8 cellular contexts compared by ENCODE assay signal in the genomic region with DNA sequence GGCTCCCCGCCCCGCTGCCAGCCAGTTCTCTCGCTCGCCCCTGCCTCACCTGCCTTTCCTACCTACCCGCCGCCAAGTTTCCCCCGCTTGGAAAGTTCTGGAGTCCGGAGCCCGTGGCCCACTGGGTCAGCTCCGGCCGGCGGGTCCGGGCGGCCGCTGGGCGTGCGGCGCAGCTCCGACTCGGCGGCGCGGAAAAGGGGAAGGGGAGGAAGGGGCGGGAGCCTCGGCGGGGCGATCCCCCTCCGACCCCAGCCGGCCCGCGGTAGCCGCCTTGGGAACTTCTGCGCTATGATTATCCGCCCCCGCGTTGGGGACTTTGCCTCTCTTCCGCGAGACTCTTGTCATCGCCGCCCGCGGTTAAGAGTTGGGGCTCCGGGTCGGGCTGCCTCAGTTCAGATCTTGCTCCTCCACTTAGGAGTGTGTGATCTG. TPM values are rescaled to one million over a fixed set of nuclear protein-coding genes. Genes with fewer than 3 reads are reported as not detected.
DNase-seq lines count a peak whose midpoint lies in the region; TF ChIP-seq lines count a peak whose summit lies in the region.

No MANE protein-coding gene starts in this region.

- H3K4me2 ChIP-seq in DOHH2 (ENCODE audit: low read length), result peak overlapping the region; percentile 82

- H3K9me2 ChIP-seq in DOHH2 (replicated peaks; ENCODE audit: control insufficient read depth, low read length), result no peaks in the 10 kb centered on the region

- H3K79me2 ChIP-seq in DOHH2 (ENCODE audit: control insufficient read depth, low read length), result no peaks in the 10 kb centered on the region

- H3F3A ChIP-seq in DOHH2 (ENCODE audit: control insufficient read depth, insufficient read depth), result no peaks in the 10 kb centered on the region; the same call in 1 of the 2 replicates

- peak; percentile 84 for DNase-seq in H7
- peak; percentile 23 for DNase-seq in MV-4-11 (lab: John Stamatoyannopoulos, UW)
- peak; percentile 64 for DNase-seq in activated T-cell treated with anti-CD3 and anti-CD28 coated beads, Interleukin-2, amount 50 U/mL, for 1 hour
- no peak for DNase-seq in fibroblast of the aortic adventitia (ENCODE audit: low read depth)
- DNase-seq in osteocyte (ENCODE audit: extremely low spot score, unreplicated experiment), result no peak
- peak; percentile 51 for DNase-seq in transverse colon
- DNase-seq in GOT3 (lab: John Stamatoyannopoulos, UW), result no peak

- TF ChIP-seq EP300 in transverse colon (IDR thresholded peaks at IDR 0.05; ENCODE audit: low read depth), result no peak

- H3K4me1 ChIP-seq in DOHH2 (ENCODE audit: control insufficient read depth, low read length) (peaks cover 19% of the 10 kb centered on the region), transverse colon (peaks cover 0 to 25% (median 9%) of the 10 kb centered on the region in 4 donors)

- no peak overlapping the region for H3K27ac Mint-ChIP-seq in osteocyte (ENCODE audit: unreplicated experiment)

- in situ Hi-C loops in transverse colon (cut with MboI; ENCODE audit: low pct_ligation_motif_present in 1 of 4, low pct_unique_long_range_greater_than_20kb in 1 of 4, low sequenced_read_pairs in 3 of 4), result no loop called here

- H3K27ac ChIP-seq in DOHH2 (ENCODE audit: low read depth, low read length), result peak overlapping the region; percentile 23; the same call in 1 of the 2 replicates
- peak overlapping the region; percentile 93 to 97 (median 96) for H3K27ac ChIP-seq in transverse colon

- intact Hi-C loops in transverse colon (cut with DNase I; ENCODE audit: low total_unique reads), result no loop called here

- no peaks in the 10 kb centered on the region for H3K36me3 ChIP-seq in DOHH2 (ENCODE audit: control insufficient read depth, low read length)
- H3K36me3 ChIP-seq in H7 (replicated peaks; ENCODE audit: control insufficient read depth, insufficient read depth, low read length), result no peaks in the 10 kb centered on the region
- no peaks in the 10 kb centered on the region for H3K36me3 ChIP-seq in transverse colon

- peak overlapping the region; percentile 74 for H3K4me3 Mint-ChIP-seq in osteocyte (ENCODE audit: unreplicated experiment)

- TF ChIP-seq POLR2A in transverse colon (IDR thresholded peaks at IDR 0.05), result no peak

- H3K27me3 ChIP-seq in DOHH2 (ENCODE audit: control insufficient read depth, low read length) (peaks cover 25% of the 10 kb centered on the region), H7 (ENCODE audit: control insufficient read depth, insufficient read depth, low read length) (peaks cover 64% of the 10 kb centered on the region), transverse colon (peaks cover 3% of the 10 kb centered on the region)

- H3K9me3 Mint-ChIP-seq in osteocyte (ENCODE audit: unreplicated experiment), result no peaks in the 10 kb centered on the region

- no peaks in the 10 kb centered on the region for H4K20me1 ChIP-seq in DOHH2 (ENCODE audit: control insufficient read depth, insufficient read depth, low read depth, low read length)

- H3K4me1 Mint-ChIP-seq in osteocyte (ENCODE audit: unreplicated experiment), result peaks cover 12% of the 10 kb centered on the region

- H3K27me3 Mint-ChIP-seq in osteocyte (ENCODE audit: unreplicated experiment), result peaks cover 76% of the 10 kb centered on the region

- TF ChIP-seq CTCF in DOHH2 (IDR thresholded peaks at IDR 0.05; ENCODE audit: low read depth, low read length, poor library complexity, severe bottlenecking), result no peak
- TF ChIP-seq CTCF in fibroblast of the aortic adventitia (IDR thresholded peaks at IDR 0.05; ENCODE audit: insufficient read depth, low read length), result no peak
- TF ChIP-seq CTCF in osteocyte (IDR thresholded peaks at IDR 0.05), result no peak
- no peak for TF ChIP-seq CTCF in transverse colon (IDR thresholded peaks at IDR 0.05)

- H3K36me3 Mint-ChIP-seq in osteocyte (ENCODE audit: unreplicated experiment), result no peaks in the 10 kb centered on the region

- WGBS in transverse colon (ENCODE audit: low coverage in 1 of 2), 2 donors, result 1% methylated on average over 44 of the region's 44 CpGs; no CpG with 5 or more reads in 1 of the 2 donors

- H3K4me3 ChIP-seq in DOHH2 (ENCODE audit: low read length) (peak overlapping the region; percentile 84), H7 (ENCODE audit: insufficient read depth, low read depth, low read length) (peak overlapping the region; percentile 58), fibroblast of the aortic adventitia (ENCODE audit: low read depth, low read length) (peak overlapping the region; percentile 65), transverse colon (peak overlapping the region; percentile 73 to 98 (median 81))

- H3K9me3 ChIP-seq in DOHH2 (ENCODE audit: control insufficient read depth, insufficient read depth, low read length) (no peaks in the 10 kb centered on the region), transverse colon (no peaks in the 10 kb centered on the region)

RNA-seq across cellular contexts. Expression of gene SF3B5, which starts 31.0 kb away (rescaled TPM):
- total RNA-seq in H7 (2014; rRNA removed; shearing (Covaris generic)), result 129 and 171 TPM in 2 replicates
- 14.8 and 115 TPM in 2 replicates for total RNA-seq in fibroblast of the aortic adventitia (ENCODE audit: low replicate concordance)
- total RNA-seq in osteocyte, result 132 and 134 TPM in 2 replicates
- 100 to 1,000 TPM in 2 of 4 donors, 10 to 100 TPM in 2; 60.2 to 187 (median 101) TPM for total RNA-seq in transverse colon

RNA-seq across cellular contexts. Expression of gene PLAGL1, which starts 56.4 kb away (rescaled TPM):
- 0.07 and 1.7 TPM in 2 replicates for total RNA-seq in H7 (2014; rRNA removed; shearing (Covaris generic))
- 18.5 and 35.2 TPM in 2 replicates for total RNA-seq in fibroblast of the aortic adventitia (ENCODE audit: low replicate concordance)
- total RNA-seq in osteocyte, result 90.3 and 103 TPM in 2 replicates
- 100 to 1,000 TPM in 1 of 4 donors, 10 to 100 TPM in 3; 45.3 to 133 (median 50.4) TPM for total RNA-seq in transverse colon

Comparison
In these comparisons a context has a peak if more than half of its experiments do, and no peak if none do; other contexts are left out.
1. DNase-seq: peak in H7 (single experiment), MV-4-11 (single experiment), activated T-cell treated with anti-CD3 and anti-CD28 coated beads, Interleukin-2, amount 50 U/mL, for 1 hour (single experiment) and transverse colon (single experiment); none in fibroblast of the aortic adventitia (single experiment), osteocyte (single experiment) and GOT3 (single experiment).
2. Peak in every context shown above with its lines, with median percentiles within 50 percentile points of each other: H3K4me3 ChIP-seq.